In the genomic region with DNA sequence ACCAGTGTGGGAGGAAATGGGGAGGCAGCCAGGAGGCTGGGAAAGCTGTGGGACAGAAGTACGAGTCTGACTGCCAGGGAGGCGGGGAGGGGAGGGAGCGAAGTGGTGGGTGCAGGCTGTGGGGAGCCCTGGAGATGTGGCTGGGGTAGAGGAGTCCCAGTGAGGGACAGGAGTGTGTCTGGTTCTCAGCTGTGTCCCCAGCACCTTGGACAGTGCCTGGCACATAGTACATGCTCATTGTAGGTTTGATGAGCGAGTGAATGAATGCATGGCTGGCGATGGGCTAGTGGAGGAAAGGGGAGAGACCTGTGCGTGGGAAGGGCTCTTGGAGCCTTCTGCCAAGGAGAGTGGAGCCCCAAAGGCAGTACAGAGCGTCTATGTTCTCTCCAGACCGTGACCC, we compare ENCODE assay signal across 17 cellular contexts.
DNase-seq lines count a peak whose midpoint lies in the region; ATAC-seq, FAIRE-seq and TF ChIP-seq lines count a peak whose summit lies in the region.
"Had no signal": no experiment of that assay in that cellular context is flagged by ENCODE, and none has a peak within 500 bp of the region (broad histone marks: within the 10 kb centered on the region; RNA-seq: fewer than 3 reads in every experiment).

No MANE protein-coding gene starts in this region.

- in situ Hi-C loops in K562 (cut with MboI): no loop called here

- H3K9ac ChIP-seq in K562 (ENCODE audit: insufficient read depth in 1 of 2, low read depth in 2 of 2, low read length in 2 of 2): no peak overlapping the region

- peaks cover 41 to 83% of the 10 kb centered on the region in 2 experiments; a peak in 4 of 5 replicates for H3K27me3 ChIP-seq in K562 (ENCODE audit: control insufficient read depth in 2 of 2, insufficient read depth in 2 of 2, low read length in 2 of 2)
- H3K27me3 ChIP-seq in layer of hippocampus (ENCODE audit: control insufficient read depth, insufficient read depth, low read length): peaks cover 2% of the 10 kb centered on the region
- H3K27me3 ChIP-seq in upper lobe of right lung: no peaks in the 10 kb centered on the region
- H3K27me3 ChIP-seq: ascending aorta, foreskin keratinocyte had no signal

- no peak overlapping the region for H3K4me2 ChIP-seq in K562 (ENCODE audit: insufficient read depth, low read length)
- H3K4me2 ChIP-seq: smooth muscle cell had no signal

- TF ChIP-seq EP300 in K562 (IDR thresholded peaks at IDR 0.05; ENCODE audit: low read length): no peak

- TF ChIP-seq RAD21 in K562 (CRISPR knock-in tag; conservative IDR thresholded peaks at IDR 0.05 in 1 of 2, IDR thresholded peaks at IDR 0.05 in 1 of 2): no peak

- no peak for TF ChIP-seq POLR2A in K562 (conservative IDR thresholded peaks at IDR 0.05)

- intact Hi-C loops in K562 (cut with micrococcal nuclease) (no loop called here), upper lobe of right lung (cut with DNase I) (no loop called here)

- no peaks in the 10 kb centered on the region for H3K79me2 ChIP-seq in K562 (ENCODE audit: control insufficient read depth, insufficient read depth, low read length)

- H2AFZ ChIP-seq in K562 (ENCODE audit: low read depth, low read length): no peak overlapping the region

- TF ChIP-seq CTCF in K562 (IDR thresholded peaks at IDR 0.05 in 2 of 3, conservative IDR thresholded peaks at IDR 0.05 in 1 of 3; ENCODE audit: insufficient read depth in 2 of 3, low read depth in 1 of 3, low read length in 3 of 3) (no peak), upper lobe of right lung (IDR thresholded peaks at IDR 0.05) (no peak)

- 0% methylated on average over 7 of the region's 8 CpGs for WGBS in K562 (ENCODE audit: insufficient coverage, low coverage, missing lambda C conversion rate)

- peaks cover 0 to 24% of the 10 kb centered on the region in 2 experiments; a peak in 3 of 5 replicates for H3K4me1 ChIP-seq in K562 (replicated peaks in 1 of 2; ENCODE audit: control insufficient read depth in 2 of 2, insufficient read depth in 2 of 2, low read length in 2 of 2)
- no peaks in the 10 kb centered on the region for H3K4me1 ChIP-seq in upper lobe of right lung
- H3K4me1 ChIP-seq: ascending aorta had no signal

- no TSS peak for BruUV-seq in K562 (replicated peaks; lab: Mats Ljungman, UMichigan)

- ATAC-seq in K562 (peak; percentile 47; the same call in 2 of the 3 replicates), upper lobe of right lung (peak; percentile 8), HG02610 (IDR thresholded peaks at IDR 0.05; ENCODE audit: unreplicated experiment) (no peak)
- ATAC-seq: activated CD4-positive, CD25-positive, alpha-beta regulatory T cell treated with anti-CD3 and anti-CD28 coated beads, Interleukin-2, amount 50 U/mL, for 24 hours; foreskin keratinocyte had no signal

- CTCF ChIA-PET in K562 (lab: Yijun Ruan, JAX; ENCODE audit: low intra/inter-chr PET ratio): no interaction called here

- H3K4me3 ChIP-seq in K562: no peak overlapping the region
- no peak overlapping the region for H3K4me3 ChIP-seq in upper lobe of right lung
- H3K4me3 ChIP-seq: ascending aorta, smooth muscle cell, tibial artery had no signal

- peak; percentile 9 for DNase-seq in activated CD4-positive, alpha-beta T cell treated with anti-CD3 and anti-CD28 coated beads for 48 hours
- DNase-seq in activated CD4-positive, alpha-beta T cell treated with anti-CD3 and anti-CD28 coated beads for 4 hours: no peak
- peak in 1 of 4 experiments; percentile 19 for DNase-seq in K562 (ENCODE audit: extremely low read depth in 1 of 4, low spot score in 3 of 4)
- DNase-seq in upper lobe of right lung: no peak
- DNase-seq in SIG-M5 (lab: John Stamatoyannopoulos, UW): no peak
- DNase-seq in NCI-H2196 (lab: John Stamatoyannopoulos, UW; ENCODE audit: unreplicated experiment): no peak
- DNase-seq: 8988T; activated CD8-positive, alpha-beta memory T cell treated with anti-CD3 and anti-CD28 coated beads, Interleukin-2, amount 50 U/mL, for 48 hours; foreskin keratinocyte; GOT3 had no signal

- peaks cover 24% of the 10 kb centered on the region; the same call in 1 of the 2 replicates for H4K20me1 ChIP-seq in K562 (replicated peaks; ENCODE audit: control insufficient read depth, insufficient read depth, low read length)

- no peaks in the 10 kb centered on the region for H3K9me3 ChIP-seq in K562 (replicated peaks; ENCODE audit: control insufficient read depth, insufficient read depth, low read depth, low read length)
- H3K9me3 ChIP-seq in upper lobe of right lung: no peaks in the 10 kb centered on the region
- H3K9me3 ChIP-seq: ascending aorta had no signal

- POLR2A ChIA-PET in K562 (lab: Yijun Ruan, JAX): interaction anchor here (1.0 kb wide), 1 partner anchor 30 kb away, joined by 3 read pairs; no protein-coding TSS in a partner anchor

- H3K27ac ChIP-seq in K562 (ENCODE audit: extremely low read depth, low read depth, low read length): no peak overlapping the region
- peak overlapping the region; percentile 43 for H3K27ac ChIP-seq in layer of hippocampus (ENCODE audit: low read depth, low read length)
- no peak overlapping the region for H3K27ac ChIP-seq in upper lobe of right lung
- H3K27ac ChIP-seq: ascending aorta, C4-2B, foreskin keratinocyte had no signal

- no peak for FAIRE-seq in K562 (lab: Jason Lieb, UNC)

- H3K9me1 ChIP-seq in K562 (ENCODE audit: control insufficient read depth, insufficient read depth, low read length): no peaks in the 10 kb centered on the region

- H3K36me3 ChIP-seq in K562 (ENCODE audit: control insufficient read depth, insufficient read depth, low read length): no peaks in the 10 kb centered on the region
- H3K36me3 ChIP-seq in upper lobe of right lung: no peaks in the 10 kb centered on the region
- H3K36me3 ChIP-seq: ascending aorta, tibial artery had no signal

TF ChIP-seq in K562, 482 proteins besides CTCF, POLR2A, EP300 and RAD21 (continues in another document):
- TF ChIP-seq ZNF3 (CRISPR knock-in tag; IDR thresholded peaks at IDR 0.05) (peak; percentile 95), SMARCA5 (IDR thresholded peaks at IDR 0.05) (peak; percentile 24; the same call in 1 of the 2 replicates)
- TF ChIP-seq, protein P1, sequence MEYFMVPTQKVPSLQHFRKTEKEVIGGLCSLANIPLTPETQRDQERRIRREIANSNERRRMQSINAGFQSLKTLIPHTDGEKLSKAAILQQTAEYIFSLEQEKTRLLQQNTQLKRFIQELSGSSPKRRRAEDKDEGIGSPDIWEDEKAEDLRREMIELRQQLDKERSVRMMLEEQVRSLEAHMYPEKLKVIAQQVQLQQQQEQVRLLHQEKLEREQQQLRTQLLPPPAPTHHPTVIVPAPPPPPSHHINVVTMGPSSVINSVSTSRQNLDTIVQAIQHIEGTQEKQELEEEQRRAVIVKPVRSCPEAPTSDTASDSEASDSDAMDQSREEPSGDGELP (CRISPR knock-in tag; IDR thresholded peaks at IDR 0.05; ENCODE audit: borderline replicate concordance): peak; percentile 54
- TF ChIP-seq, protein P2, sequence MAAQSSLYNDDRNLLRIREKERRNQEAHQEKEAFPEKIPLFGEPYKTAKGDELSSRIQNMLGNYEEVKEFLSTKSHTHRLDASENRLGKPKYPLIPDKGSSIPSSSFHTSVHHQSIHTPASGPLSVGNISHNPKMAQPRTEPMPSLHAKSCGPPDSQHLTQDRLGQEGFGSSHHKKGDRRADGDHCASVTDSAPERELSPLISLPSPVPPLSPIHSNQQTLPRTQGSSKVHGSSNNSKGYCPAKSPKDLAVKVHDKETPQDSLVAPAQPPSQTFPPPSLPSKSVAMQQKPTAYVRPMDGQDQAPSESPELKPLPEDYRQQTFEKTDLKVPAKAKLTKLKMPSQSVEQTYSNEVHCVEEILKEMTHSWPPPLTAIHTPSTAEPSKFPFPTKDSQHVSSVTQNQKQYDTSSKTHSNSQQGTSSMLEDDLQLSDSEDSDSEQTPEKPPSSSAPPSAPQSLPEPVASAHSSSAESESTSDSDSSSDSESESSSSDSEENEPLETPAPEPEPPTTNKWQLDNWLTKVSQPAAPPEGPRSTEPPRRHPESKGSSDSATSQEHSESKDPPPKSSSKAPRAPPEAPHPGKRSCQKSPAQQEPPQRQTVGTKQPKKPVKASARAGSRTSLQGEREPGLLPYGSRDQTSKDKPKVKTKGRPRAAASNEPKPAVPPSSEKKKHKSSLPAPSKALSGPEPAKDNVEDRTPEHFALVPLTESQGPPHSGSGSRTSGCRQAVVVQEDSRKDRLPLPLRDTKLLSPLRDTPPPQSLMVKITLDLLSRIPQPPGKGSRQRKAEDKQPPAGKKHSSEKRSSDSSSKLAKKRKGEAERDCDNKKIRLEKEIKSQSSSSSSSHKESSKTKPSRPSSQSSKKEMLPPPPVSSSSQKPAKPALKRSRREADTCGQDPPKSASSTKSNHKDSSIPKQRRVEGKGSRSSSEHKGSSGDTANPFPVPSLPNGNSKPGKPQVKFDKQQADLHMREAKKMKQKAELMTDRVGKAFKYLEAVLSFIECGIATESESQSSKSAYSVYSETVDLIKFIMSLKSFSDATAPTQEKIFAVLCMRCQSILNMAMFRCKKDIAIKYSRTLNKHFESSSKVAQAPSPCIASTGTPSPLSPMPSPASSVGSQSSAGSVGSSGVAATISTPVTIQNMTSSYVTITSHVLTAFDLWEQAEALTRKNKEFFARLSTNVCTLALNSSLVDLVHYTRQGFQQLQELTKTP (IDR thresholded peaks at IDR 0.05; ENCODE audit: low read depth in 1 of 2, partially characterized antibody in 2 of 2): peak in 1 of 2 experiments; percentile 53
- TF ChIP-seq, protein P3, sequence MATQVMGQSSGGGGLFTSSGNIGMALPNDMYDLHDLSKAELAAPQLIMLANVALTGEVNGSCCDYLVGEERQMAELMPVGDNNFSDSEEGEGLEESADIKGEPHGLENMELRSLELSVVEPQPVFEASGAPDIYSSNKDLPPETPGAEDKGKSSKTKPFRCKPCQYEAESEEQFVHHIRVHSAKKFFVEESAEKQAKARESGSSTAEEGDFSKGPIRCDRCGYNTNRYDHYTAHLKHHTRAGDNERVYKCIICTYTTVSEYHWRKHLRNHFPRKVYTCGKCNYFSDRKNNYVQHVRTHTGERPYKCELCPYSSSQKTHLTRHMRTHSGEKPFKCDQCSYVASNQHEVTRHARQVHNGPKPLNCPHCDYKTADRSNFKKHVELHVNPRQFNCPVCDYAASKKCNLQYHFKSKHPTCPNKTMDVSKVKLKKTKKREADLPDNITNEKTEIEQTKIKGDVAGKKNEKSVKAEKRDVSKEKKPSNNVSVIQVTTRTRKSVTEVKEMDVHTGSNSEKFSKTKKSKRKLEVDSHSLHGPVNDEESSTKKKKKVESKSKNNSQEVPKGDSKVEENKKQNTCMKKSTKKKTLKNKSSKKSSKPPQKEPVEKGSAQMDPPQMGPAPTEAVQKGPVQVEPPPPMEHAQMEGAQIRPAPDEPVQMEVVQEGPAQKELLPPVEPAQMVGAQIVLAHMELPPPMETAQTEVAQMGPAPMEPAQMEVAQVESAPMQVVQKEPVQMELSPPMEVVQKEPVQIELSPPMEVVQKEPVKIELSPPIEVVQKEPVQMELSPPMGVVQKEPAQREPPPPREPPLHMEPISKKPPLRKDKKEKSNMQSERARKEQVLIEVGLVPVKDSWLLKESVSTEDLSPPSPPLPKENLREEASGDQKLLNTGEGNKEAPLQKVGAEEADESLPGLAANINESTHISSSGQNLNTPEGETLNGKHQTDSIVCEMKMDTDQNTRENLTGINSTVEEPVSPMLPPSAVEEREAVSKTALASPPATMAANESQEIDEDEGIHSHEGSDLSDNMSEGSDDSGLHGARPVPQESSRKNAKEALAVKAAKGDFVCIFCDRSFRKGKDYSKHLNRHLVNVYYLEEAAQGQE (CRISPR knock-in tag; IDR thresholded peaks at IDR 0.05; ENCODE audit: low read depth): peak; percentile 93
